In genomic region chr4:186249785-186250739, GRCh38 we compare ENCODE assay signal across 1 cellular context.
A peak's percentile ranks its signal among the peaks of the same experiment; 100 is the strongest.
TF ChIP-seq lines count a peak whose summit lies in the region.

No MANE protein-coding gene starts in this region.

TF ChIP-seq in IMR-90, 13 proteins besides CTCF, POLR2A, EP300 and RAD21:
- TF ChIP-seq FOS (IDR thresholded peaks at IDR 0.05; ENCODE audit: low read depth, low read length) (peak; percentile 91), CEBPB (IDR thresholded peaks at IDR 0.05; ENCODE audit: low read depth, low read length) (peak; percentile 92), MAFK (IDR thresholded peaks at IDR 0.05; ENCODE audit: low read depth, low read length) (no peak), ELK1 (IDR thresholded peaks at IDR 0.05; ENCODE audit: borderline replicate concordance, low read depth, low read length) (no peak), RFX5 (IDR thresholded peaks at IDR 0.05; ENCODE audit: low read depth, low read length) (no peak)
TF ChIP-seq in IMR-90: peak in this region for 2.
